In genomic region chr19:49832556-49832955, GRCh38 we compare ENCODE assay signal across 22 cellular contexts. TPM values are rescaled to one million over a fixed set of nuclear protein-coding genes. Genes with fewer than 3 reads are reported as not detected.
DNase-seq lines count a peak whose midpoint lies in the region; ATAC-seq and TF ChIP-seq lines count a peak whose summit lies in the region.
"Had no signal": no experiment of that assay in that cellular context is flagged by ENCODE, and none has a peak within 500 bp of the region (broad histone marks: within the 10 kb centered on the region; RNA-seq: fewer than 3 reads in every experiment).

No MANE protein-coding gene starts in this region.

- H3K27me3 ChIP-seq in neural progenitor cell, result no peaks in the 10 kb centered on the region
- H3K27me3 ChIP-seq: adrenal gland, cardiac muscle cell, pancreas, suprapubic skin had no signal

- no peaks in the 10 kb centered on the region for H3K9me3 Mint-ChIP-seq in neural progenitor cell
- no peaks in the 10 kb centered on the region for H3K9me3 Mint-ChIP-seq in activated CD4-positive, alpha-beta T cell treated with anti-CD3 and anti-CD28 coated beads for 36 hours (ENCODE audit: low read depth)
- no peaks in the 10 kb centered on the region for H3K9me3 Mint-ChIP-seq in immature natural killer cell
- H3K9me3 Mint-ChIP-seq: activated T-helper 1 cell treated with anti-CD3 and anti-CD28 coated beads, Interleukin-12 subunit alpha, Interleukin-12 subunit beta, Interleukin-2, Interleukin-4 antibody, amounts not matched to agents 30 ng/mL and 10 ng/mL and 1 ng/mL, durations not matched to agents 14 hours and 24 hours and 36 hours had no signal

- POLR2A ChIA-PET in RWPE1 (lab: Yijun Ruan, JAX; ENCODE audit: low non-redundant PET), result no interaction called here
- POLR2A ChIA-PET in activated CD4-positive, alpha-beta T cell treated with anti-CD3 and anti-CD28 coated beads for 36 hours (lab: Charles Lee), result no interaction called here

- H3K4me3 Mint-ChIP-seq in neural progenitor cell (no peak overlapping the region), immature natural killer cell (no peak overlapping the region)
- no peak overlapping the region for H3K4me3 Mint-ChIP-seq in activated CD4-positive, alpha-beta T cell treated with anti-CD3 and anti-CD28 coated beads for 36 hours
- H3K4me3 Mint-ChIP-seq: activated T-helper 1 cell treated with anti-CD3 and anti-CD28 coated beads, Interleukin-12 subunit alpha, Interleukin-12 subunit beta, Interleukin-2, Interleukin-4 antibody, amounts not matched to agents 30 ng/mL and 10 ng/mL and 1 ng/mL, durations not matched to agents 14 hours and 24 hours and 36 hours had no signal

- H3K9me3 ChIP-seq in neural progenitor cell (ENCODE audit: low read depth), result no peaks in the 10 kb centered on the region
- H3K9me3 ChIP-seq: adrenal gland, HAP-1, pancreas, suprapubic skin had no signal

- no peaks in the 10 kb centered on the region for H3K36me3 ChIP-seq in neural progenitor cell

- H3K27me3 Mint-ChIP-seq in neural progenitor cell (ENCODE audit: insufficient read depth, low read depth) (peaks cover 4% of the 10 kb centered on the region), immature natural killer cell (ENCODE audit: low read depth in 3 of 3) (peaks cover 0 to 2% (median 0%) of the 10 kb centered on the region in 3 donors)
- H3K27me3 Mint-ChIP-seq in activated CD4-positive, alpha-beta T cell treated with anti-CD3 and anti-CD28 coated beads for 36 hours, result no peaks in the 10 kb centered on the region

- H3K4me1 Mint-ChIP-seq in neural progenitor cell (no peaks in the 10 kb centered on the region), immature natural killer cell (peaks cover 6 to 7% of the 10 kb centered on the region in 2 donors)
- no peaks in the 10 kb centered on the region for H3K4me1 Mint-ChIP-seq in activated CD4-positive, alpha-beta T cell treated with anti-CD3 and anti-CD28 coated beads for 36 hours

- ATAC-seq in activated CD4-positive, alpha-beta T cell treated with anti-CD3 and anti-CD28 coated beads for 36 hours, result no peak
- ATAC-seq: pancreas, Right ventricle myocardium inferior had no signal

- intact Hi-C loops in activated CD4-positive, alpha-beta T cell treated with anti-CD3 and anti-CD28 coated beads for 36 hours (cut with DNase I, micrococcal nuclease), result no loop called here

- H3K27ac Mint-ChIP-seq in neural progenitor cell (peak overlapping the region; percentile 15), immature natural killer cell (peak overlapping the region in 2 of 6 donors; percentile 8 to 34)
- no peak overlapping the region for H3K27ac Mint-ChIP-seq in activated CD4-positive, alpha-beta T cell treated with anti-CD3 and anti-CD28 coated beads for 36 hours
- H3K27ac Mint-ChIP-seq: activated T-helper 1 cell treated with anti-CD3 and anti-CD28 coated beads, Interleukin-12 subunit alpha, Interleukin-12 subunit beta, Interleukin-2, Interleukin-4 antibody, amounts not matched to agents 30 ng/mL and 10 ng/mL and 1 ng/mL, durations not matched to agents 14 hours and 24 hours and 36 hours had no signal

- no peaks in the 10 kb centered on the region for H3K79me2 ChIP-seq in neural progenitor cell (ENCODE audit: low read depth)

- H3K4me1 ChIP-seq in neural progenitor cell, result no peaks in the 10 kb centered on the region
- H3K4me1 ChIP-seq: adrenal gland, HAP-1, pancreas, suprapubic skin had no signal

- peaks cover 14% of the 10 kb centered on the region for H4K20me1 ChIP-seq in neural progenitor cell (ENCODE audit: low read depth)

- no peak overlapping the region for H3K4me3 ChIP-seq in Jurkat, Clone E6-1 (ENCODE audit: low read length)
- H3K4me3 ChIP-seq in neural progenitor cell, result no peak overlapping the region
- H3K4me3 ChIP-seq: adrenal gland, cardiac muscle cell, HAP-1, pancreas, suprapubic skin had no signal

- no peak overlapping the region for H2AFZ ChIP-seq in neural progenitor cell (replicated peaks)

- no peaks in the 10 kb centered on the region for H3F3A ChIP-seq in neural progenitor cell (ENCODE audit: low read depth)

- TF ChIP-seq CTCF in RWPE1 (conservative IDR thresholded peaks at IDR 0.05; ENCODE audit: low read depth), result no peak
- no peak for TF ChIP-seq CTCF in neural progenitor cell (IDR thresholded peaks at IDR 0.05)
- TF ChIP-seq CTCF in GM13977 (IDR thresholded peaks at IDR 0.05; ENCODE audit: extremely low read depth, insufficient read depth, missing control alignments), result no peak

- CTCF ChIA-PET in RWPE1 (lab: Yijun Ruan, JAX), result no interaction called here
- CTCF ChIA-PET in activated CD4-positive, alpha-beta T cell treated with anti-CD3 and anti-CD28 coated beads for 36 hours (lab: Charles Lee), result no interaction called here

- no peak overlapping the region for H3K9ac ChIP-seq in neural progenitor cell

- in situ Hi-C loops in GM13977 (cut with MboI; ENCODE audit: low pct_unique_long_range_greater_than_20kb, low sequenced_read_pairs, unreplicated experiment), result no loop called here

- H3K4me2 ChIP-seq in neural progenitor cell, result no peak overlapping the region

- DNase-seq in EH (ENCODE audit: low read depth), result peak; percentile 45
- peak; percentile 48 for DNase-seq in Jurkat, Clone E6-1 (ENCODE audit: low read depth, low spot score)
- DNase-seq in RWPE1 (ENCODE audit: low spot score), result no peak
- DNase-seq in neural progenitor cell (ENCODE audit: low spot score), result no peak
- no peak for DNase-seq in activated CD4-positive, alpha-beta T cell treated with anti-CD3 and anti-CD28 coated beads for 36 hours
- no peak for DNase-seq in GM13977 (ENCODE audit: low spot score)
- no peak for DNase-seq in immature natural killer cell
- DNase-seq: activated CD4-positive, alpha-beta T cell treated with anti-CD3 and anti-CD28 coated beads, Interleukin-2, amount 50 U/mL, for 48 hours; adrenal gland; AML-193; effector CD4-positive, alpha-beta T cell; head of caudate nucleus; NCI-H1694; NCI-H345; pancreas; small intestine; stimulated activated CD4-positive, alpha-beta T cell treated with anti-CD3 and anti-CD28 coated beads, Interleukin-4, amount 100 ng/mL, for 24 hours had no signal

- H3K27ac ChIP-seq in RWPE1 (peak overlapping the region; percentile 8), neural progenitor cell (no peak overlapping the region)
- H3K27ac ChIP-seq: cardiac muscle cell, pancreas, suprapubic skin had no signal

- peaks cover 28% of the 10 kb centered on the region for H3K36me3 Mint-ChIP-seq in neural progenitor cell
- H3K36me3 Mint-ChIP-seq in activated CD4-positive, alpha-beta T cell treated with anti-CD3 and anti-CD28 coated beads for 36 hours (ENCODE audit: low read depth), result peaks cover 26% of the 10 kb centered on the region
- peaks cover 15 to 27% (median 20%) of the 10 kb centered on the region in 3 donors for H3K36me3 Mint-ChIP-seq in immature natural killer cell

RNA-seq across cellular contexts. Expression of gene MED25, which starts 14.5 kb away (rescaled TPM):
- polyA plus RNA-seq in Jurkat, Clone E6-1 (2012; ENCODE audit: insufficient read depth, insufficient read length), result 38.1 TPM
- 44.9 and 54.1 TPM in 2 replicates for total RNA-seq in neural progenitor cell (ENCODE audit: low replicate concordance)
- 10 to 100 TPM; 39.6 to 49.9 TPM for total RNA-seq in activated CD4-positive, alpha-beta T cell treated with anti-CD3 and anti-CD28 coated beads for 36 hours
- polyA plus RNA-seq in immature natural killer cell, result 10 to 100 TPM in 2 of 3 donors, 1 to 10 TPM in 1; 5.0 to 30.4 (median 13.9) TPM

RNA-seq across cellular contexts. Expression of gene PTOV1, which starts 18.4 kb away (rescaled TPM):
- polyA plus RNA-seq in Jurkat, Clone E6-1 (2012; ENCODE audit: insufficient read depth, insufficient read length), result 232 TPM
- total RNA-seq in neural progenitor cell (ENCODE audit: low replicate concordance), result 63.5 and 218 TPM in 2 replicates
- 100 to 1,000 TPM in 1 of 2 experiments, 10 to 100 TPM in 1; 76.9 to 104 TPM for total RNA-seq in activated CD4-positive, alpha-beta T cell treated with anti-CD3 and anti-CD28 coated beads for 36 hours
- 10 to 100 TPM; 32.0 to 59.7 (median 41.4) TPM for polyA plus RNA-seq in immature natural killer cell

RNA-seq across cellular contexts. Expression of gene FUZ, which starts 19.5 kb away (rescaled TPM):
- polyA plus RNA-seq in Jurkat, Clone E6-1 (2012; ENCODE audit: insufficient read depth, insufficient read length), result 59.5 TPM
- 24.6 and 37.8 TPM in 2 replicates for total RNA-seq in neural progenitor cell (ENCODE audit: low replicate concordance)
- total RNA-seq in activated CD4-positive, alpha-beta T cell treated with anti-CD3 and anti-CD28 coated beads for 36 hours, result 10 to 100 TPM; 15.6 to 18.8 TPM
- 10 to 100 TPM in 1 of 3 donors, 1 to 10 TPM in 2; 7.3 to 12.0 (median 8.2) TPM for polyA plus RNA-seq in immature natural killer cell

RNA-seq across cellular contexts. Expression of gene PNKP, which starts 34.8 kb away (rescaled TPM):
- 75.9 TPM for polyA plus RNA-seq in Jurkat, Clone E6-1 (2012; ENCODE audit: insufficient read depth, insufficient read length)
- 41.1 and 72.4 TPM in 2 replicates for total RNA-seq in neural progenitor cell (ENCODE audit: low replicate concordance)
- total RNA-seq in activated CD4-positive, alpha-beta T cell treated with anti-CD3 and anti-CD28 coated beads for 36 hours, result 10 to 100 TPM; 59.5 to 65.7 TPM
- polyA plus RNA-seq in immature natural killer cell, result 10 to 100 TPM; 36.4 to 55.1 (median 41.4) TPM

RNA-seq across cellular contexts. Expression of gene AKT1S1, which starts 44.6 kb away (rescaled TPM):
- 13.8 TPM for polyA plus RNA-seq in Jurkat, Clone E6-1 (2012; ENCODE audit: insufficient read depth, insufficient read length)
- total RNA-seq in neural progenitor cell (ENCODE audit: low replicate concordance), result 2.3 and 13.6 TPM in 2 replicates
- total RNA-seq in activated CD4-positive, alpha-beta T cell treated with anti-CD3 and anti-CD28 coated beads for 36 hours, result 10 to 100 TPM; 16.1 to 20.3 TPM
- polyA plus RNA-seq in immature natural killer cell, result 1 to 10 TPM; 2.5 to 4.7 (median 3.3) TPM

Comparison
In these comparisons a context has a peak if more than half of its experiments do, and no peak if none do; other contexts are left out.
1. DNase-seq: peak in EH (single experiment) and Jurkat, Clone E6-1 (single experiment); none in RWPE1 (single experiment), neural progenitor cell (single experiment), activated CD4-positive, alpha-beta T cell treated with anti-CD3 and anti-CD28 coated beads for 36 hours (single experiment), GM13977 (single experiment) and immature natural killer cell (0 of 3).